In the genomic region with DNA sequence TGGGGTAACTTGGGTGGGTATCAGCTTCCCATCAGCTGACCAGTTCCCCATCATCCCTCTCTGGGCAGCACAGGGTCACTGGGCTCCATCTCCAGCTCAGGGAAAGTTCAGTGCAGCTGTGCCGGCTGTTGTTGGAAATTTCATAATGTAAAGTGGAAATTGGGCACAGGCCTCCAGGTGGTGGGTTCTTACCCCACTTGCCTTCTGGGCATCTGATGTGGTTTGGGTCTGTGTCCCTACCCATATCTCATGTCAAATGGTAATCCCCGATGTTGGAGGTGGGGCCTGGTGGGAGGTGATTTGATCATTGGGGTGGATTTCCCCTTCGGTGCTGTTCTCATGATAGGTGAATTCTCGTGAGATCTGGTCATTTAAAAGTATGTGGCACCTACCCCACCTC, we compare ENCODE assay signal across 21 cellular contexts.
"Had no signal": no experiment of that assay in that cellular context is flagged by ENCODE, and none has a peak within 500 bp of the region (broad histone marks: within the 10 kb centered on the region; RNA-seq: fewer than 3 reads in every experiment).

No MANE protein-coding gene starts in this region.

- H3K36me3 ChIP-seq: colonic mucosa, heart right ventricle, upper lobe of left lung had no signal

- DNase-seq: activated B cell treated with CpG ODN at 0.5 μM for 24 hours; activated CD4-positive, alpha-beta memory T cell treated with anti-CD3 and anti-CD28 coated beads for 36 hours; activated CD4-positive, alpha-beta T cell treated with anti-CD3 and anti-CD28 coated beads for 36 hours; activated gamma-delta T cell; activated naive CD4-positive, alpha-beta T cell treated with anti-CD3 and anti-CD28 coated beads, Interleukin-2, amount 50 U/mL, for 16 hours; activated naive CD8-positive, alpha-beta T cell treated with anti-CD3 and anti-CD28 coated beads, Interleukin-2, amount 50 U/mL, for 24 hours; activated T-cell treated with anti-CD3 and anti-CD28 coated beads, Interleukin-2, amount 50 U/mL, for 72 hours; body of pancreas; central memory CD4-positive, alpha-beta T cell; colonic mucosa; endodermal cell; heart right ventricle; naive thymus-derived CD8-positive, alpha-beta T cell; stimulated activated CD4-positive, alpha-beta T cell treated with anti-CD3 and anti-CD28 coated beads, Interleukin-4, amount 100 ng/mL, for 4 hours; stimulated activated naive CD8-positive, alpha-beta T cell treated with anti-CD3 and anti-CD28 coated beads, Interleukin-15, Interleukin-2, amounts not matched to agents 100 U/mL and 50 U/mL, for 24 hours; T1000; upper lobe of left lung had no signal

- ATAC-seq: activated CD4-positive, alpha-beta T cell treated with anti-CD3 and anti-CD28 coated beads for 36 hours; activated naive CD8-positive, alpha-beta T cell treated with anti-CD3 and anti-CD28 coated beads, Interleukin-2, amount 50 U/mL, for 24 hours; activated T-cell treated with anti-CD3 and anti-CD28 coated beads, Interleukin-2, amount 50 U/mL, for 72 hours; body of pancreas; heart right ventricle; left lobe of liver; naive thymus-derived CD8-positive, alpha-beta T cell; stimulated activated naive CD8-positive, alpha-beta T cell treated with anti-CD3 and anti-CD28 coated beads, Interleukin-15, Interleukin-2, amounts not matched to agents 100 U/mL and 50 U/mL, for 24 hours had no signal

- H3K27me3 ChIP-seq: body of pancreas, colonic mucosa, heart right ventricle, upper lobe of left lung had no signal

- H3K4me3 Mint-ChIP-seq: activated B cell treated with CpG ODN at 0.5 μM for 24 hours; activated CD4-positive, alpha-beta memory T cell treated with anti-CD3 and anti-CD28 coated beads for 36 hours; activated CD4-positive, alpha-beta T cell treated with anti-CD3 and anti-CD28 coated beads for 36 hours; activated naive CD8-positive, alpha-beta T cell treated with anti-CD3 and anti-CD28 coated beads, Interleukin-2, amount 50 U/mL, for 24 hours; activated T-cell treated with anti-CD3 and anti-CD28 coated beads, Interleukin-2, amount 50 U/mL, for 72 hours; endodermal cell; naive thymus-derived CD8-positive, alpha-beta T cell had no signal

- H3K27ac Mint-ChIP-seq: activated B cell treated with CpG ODN at 0.5 μM for 24 hours; activated CD4-positive, alpha-beta memory T cell treated with anti-CD3 and anti-CD28 coated beads for 36 hours; activated CD4-positive, alpha-beta T cell treated with anti-CD3 and anti-CD28 coated beads for 36 hours; activated naive CD8-positive, alpha-beta T cell treated with anti-CD3 and anti-CD28 coated beads, Interleukin-2, amount 50 U/mL, for 24 hours; activated T-cell treated with anti-CD3 and anti-CD28 coated beads, Interleukin-2, amount 50 U/mL, for 72 hours; endodermal cell; progenitor cell of endocrine pancreas had no signal

- H3K36me3 Mint-ChIP-seq: activated CD4-positive, alpha-beta memory T cell treated with anti-CD3 and anti-CD28 coated beads for 36 hours; naive thymus-derived CD8-positive, alpha-beta T cell had no signal

- FAIRE-seq: keratinocyte had no signal

- H3K27me3 Mint-ChIP-seq: activated CD4-positive, alpha-beta memory T cell treated with anti-CD3 and anti-CD28 coated beads for 36 hours; activated CD4-positive, alpha-beta T cell treated with anti-CD3 and anti-CD28 coated beads for 36 hours; activated naive CD8-positive, alpha-beta T cell treated with anti-CD3 and anti-CD28 coated beads, Interleukin-2, amount 50 U/mL, for 24 hours; naive thymus-derived CD8-positive, alpha-beta T cell had no signal

- H3K4me3 ChIP-seq: body of pancreas, colonic mucosa, heart right ventricle, lung, upper lobe of left lung had no signal

- H3K4me1 ChIP-seq: body of pancreas had no signal

- H3K9me3 Mint-ChIP-seq: activated B cell treated with CpG ODN at 0.5 μM for 24 hours; activated CD4-positive, alpha-beta memory T cell treated with anti-CD3 and anti-CD28 coated beads for 36 hours; activated naive CD8-positive, alpha-beta T cell treated with anti-CD3 and anti-CD28 coated beads, Interleukin-2, amount 50 U/mL, for 24 hours; activated T-cell treated with anti-CD3 and anti-CD28 coated beads, Interleukin-2, amount 50 U/mL, for 72 hours; endodermal cell; naive thymus-derived CD8-positive, alpha-beta T cell had no signal

- H3K4me1 Mint-ChIP-seq: activated B cell treated with CpG ODN at 0.5 μM for 24 hours had no signal

- H3K27ac ChIP-seq: body of pancreas, colonic mucosa, heart right ventricle, upper lobe of left lung had no signal

- H3K9me3 ChIP-seq: body of pancreas, colonic mucosa, heart right ventricle, upper lobe of left lung had no signal
